ENCODE assay signal across 11 cellular contexts in genomic region chr22:37032535-37033460, GRCh38. TPM values are rescaled to one million over a fixed set of nuclear protein-coding genes. Genes with fewer than 3 reads are reported as not detected.
DNase-seq lines count a peak whose midpoint lies in the region; ATAC-seq and TF ChIP-seq lines count a peak whose summit lies in the region.
"Had no signal": no experiment of that assay in that cellular context is flagged by ENCODE, and none has a peak within 500 bp of the region (broad histone marks: within the 10 kb centered on the region; RNA-seq: fewer than 3 reads in every experiment).

No MANE protein-coding gene starts in this region.

- H3K4me1 Mint-ChIP-seq in T-cell, result no peaks in the 10 kb centered on the region
- H3K4me1 Mint-ChIP-seq: activated naive CD8-positive, alpha-beta T cell treated with anti-CD3 and anti-CD28 coated beads, Interleukin-2, amount 10 ng/mL, durations not matched to agents 7 days and 5 days had no signal

- intact Hi-C loops in lower lobe of right lung (cut with DNase I), result no loop called here

- H3K4me3 Mint-ChIP-seq in T-cell, result no peak overlapping the region
- H3K4me3 Mint-ChIP-seq: activated naive CD8-positive, alpha-beta T cell treated with anti-CD3 and anti-CD28 coated beads, Interleukin-2, amount 10 ng/mL, durations not matched to agents 7 days and 5 days had no signal

- peaks cover 30% of the 10 kb centered on the region for H3K36me3 ChIP-seq in lower lobe of right lung

- POLR2A ChIA-PET in T-cell (lab: Charles Lee), result interaction anchor here in 1 of 2 donors (0.5 kb wide), 1 partner anchor 267 kb away, joined by 3 read pairs; no protein-coding TSS in a partner anchor

- in situ Hi-C loops in ACHN (cut with HindIII; ENCODE audit: low pct_ligation_motif_present, low pct_unique_long_range_greater_than_20kb, low sequenced_read_pairs), result no loop called here

- no peak overlapping the region for H3K27ac Mint-ChIP-seq in T-cell
- H3K27ac Mint-ChIP-seq: activated naive CD8-positive, alpha-beta T cell treated with anti-CD3 and anti-CD28 coated beads, Interleukin-2, amount 10 ng/mL, durations not matched to agents 7 days and 5 days had no signal

- H3K27me3 Mint-ChIP-seq in T-cell, result peaks cover 13 to 18% of the 10 kb centered on the region in 2 donors

- H3K36me3 Mint-ChIP-seq in T-cell, result no peaks in the 10 kb centered on the region
- H3K36me3 Mint-ChIP-seq: activated naive CD8-positive, alpha-beta T cell treated with anti-CD3 and anti-CD28 coated beads, Interleukin-2, amount 10 ng/mL, durations not matched to agents 7 days and 5 days had no signal

- H3K27me3 ChIP-seq in lower lobe of right lung (ENCODE audit: low read depth), result peaks cover 5% of the 10 kb centered on the region

- no peaks in the 10 kb centered on the region for H3K9me3 ChIP-seq in lower lobe of right lung

- ATAC-seq in lower lobe of right lung, result peak; percentile 93 to 95
- ATAC-seq in HG03378 (IDR thresholded peaks at IDR 0.05; ENCODE audit: unreplicated experiment), result no peak
- no peak for ATAC-seq in GM21381 (IDR thresholded peaks at IDR 0.05; ENCODE audit: unreplicated experiment)
- no peak for ATAC-seq in T-cell (replicated peaks in 1 of 4)
- ATAC-seq in GM18520 (IDR thresholded peaks at IDR 0.05; ENCODE audit: unreplicated experiment), result no peak

- TF ChIP-seq CTCF in choroid plexus epithelial cell (conservative IDR thresholded peaks at IDR 0.05; ENCODE audit: low read depth, low read length), result no peak
- no peak for TF ChIP-seq CTCF in lower lobe of right lung (IDR thresholded peaks at IDR 0.05)

- H3K4me3 ChIP-seq in choroid plexus epithelial cell (ENCODE audit: low read depth, low read length) (no peak overlapping the region), lower lobe of right lung (peak overlapping the region; percentile 9)

- CTCF ChIA-PET in T-cell (lab: Charles Lee), result no interaction called here

- no peaks in the 10 kb centered on the region for H3K9me3 Mint-ChIP-seq in T-cell
- H3K9me3 Mint-ChIP-seq: activated naive CD8-positive, alpha-beta T cell treated with anti-CD3 and anti-CD28 coated beads, Interleukin-2, amount 10 ng/mL, durations not matched to agents 7 days and 5 days had no signal

- peak; percentile 90 for DNase-seq in ACHN
- peak; percentile 87 for DNase-seq in LoVo (ENCODE audit: low spot score)
- peak; percentile 94 for DNase-seq in choroid plexus epithelial cell (ENCODE audit: low read depth)
- peak; percentile 88 for DNase-seq in lower lobe of right lung
- DNase-seq in T-cell, result no peak
- DNase-seq: activated naive CD8-positive, alpha-beta T cell treated with anti-CD3 and anti-CD28 coated beads, Interleukin-2, amount 10 ng/mL, durations not matched to agents 7 days and 5 days; hippocampal formation; NCI-H2171 had no signal

- peak overlapping the region; percentile 62 for H3K27ac ChIP-seq in lower lobe of right lung

- H3K4me1 ChIP-seq in lower lobe of right lung, result peaks cover 43% of the 10 kb centered on the region

RNA-seq across cellular contexts. Expression of gene MPST, which starts 13.3 kb away (rescaled TPM):
- total RNA-seq in lower lobe of right lung (73.2 TPM), T-cell (10 to 100 TPM in 1 of 5 donors, 1 to 10 TPM in 4; 2.4 to 10.7 (median 7.1) TPM)

RNA-seq across cellular contexts. Expression of gene TST, which starts 13.6 kb away (rescaled TPM):
- total RNA-seq in lower lobe of right lung (48.3 TPM), T-cell (1 to 10 TPM in 3 of 5 donors, under 1 TPM in 2; 0.61 to 2.2 (median 1.0) TPM)

RNA-seq across cellular contexts. Expression of gene KCTD17, which starts 18.7 kb away (rescaled TPM):
- total RNA-seq in lower lobe of right lung (24.2 TPM), T-cell (10 to 100 TPM; 24.0 to 36.2 (median 35.1) TPM)

Comparison
In these comparisons a context has a peak if more than half of its experiments do, and no peak if none do; other contexts are left out.
1. DNase-seq: peak in ACHN (single experiment), LoVo (single experiment), choroid plexus epithelial cell (single experiment) and lower lobe of right lung (single experiment); none in T-cell (0 of 34).
2. ATAC-seq: peak in lower lobe of right lung (2 of 2); none in HG03378 (single experiment), GM21381 (single experiment), T-cell (0 of 4) and GM18520 (single experiment).
3. RNA of gene TST, which starts 13.6 kb away (total RNA-seq): 48.3 TPM in lower lobe of right lung (single experiment); 0.61 to 2.2 TPM in T-cell; every median in the first group is over 10 times any median in the second.